1 cellular context compared by ENCODE assay signal in genomic region chr3:154898398-154898797, GRCh38.
TF ChIP-seq lines count a peak whose summit lies in the region.

No MANE protein-coding gene starts in this region.

TF ChIP-seq in SK-N-SH treated with all-trans-retinoic acid at 6 μM for 48 hours, 23 proteins besides CTCF, POLR2A, EP300 and RAD21 (continued from another document):
- TF ChIP-seq TSHZ2 (CRISPR knock-in tag; IDR thresholded peaks at IDR 0.05) = no peak
- no peak for TF ChIP-seq ZNF8 (CRISPR knock-in tag; IDR thresholded peaks at IDR 0.05)
- TF ChIP-seq OSR1 (CRISPR knock-in tag; IDR thresholded peaks at IDR 0.05) = no peak
- TF ChIP-seq GLIS3 (CRISPR knock-in tag; IDR thresholded peaks at IDR 0.05) = no peak
- TF ChIP-seq SNAI2 (CRISPR knock-in tag; IDR thresholded peaks at IDR 0.05) = no peak
- no peak for TF ChIP-seq ZNF565 (CRISPR knock-in tag; conservative IDR thresholded peaks at IDR 0.05; ENCODE audit: low read depth)
- TF ChIP-seq, protein P1, sequence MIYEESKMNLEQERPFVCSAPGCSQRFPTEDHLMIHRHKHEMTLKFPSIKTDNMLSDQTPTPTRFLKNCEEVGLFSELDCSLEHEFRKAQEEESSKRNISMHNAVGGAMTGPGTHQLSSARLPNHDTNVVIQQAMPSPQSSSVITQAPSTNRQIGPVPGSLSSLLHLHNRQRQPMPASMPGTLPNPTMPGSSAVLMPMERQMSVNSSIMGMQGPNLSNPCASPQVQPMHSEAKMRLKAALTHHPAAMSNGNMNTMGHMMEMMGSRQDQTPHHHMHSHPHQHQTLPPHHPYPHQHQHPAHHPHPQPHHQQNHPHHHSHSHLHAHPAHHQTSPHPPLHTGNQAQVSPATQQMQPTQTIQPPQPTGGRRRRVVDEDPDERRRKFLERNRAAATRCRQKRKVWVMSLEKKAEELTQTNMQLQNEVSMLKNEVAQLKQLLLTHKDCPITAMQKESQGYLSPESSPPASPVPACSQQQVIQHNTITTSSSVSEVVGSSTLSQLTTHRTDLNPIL (CRISPR knock-in tag; IDR thresholded peaks at IDR 0.05; ENCODE audit: low read depth) = no peak
- no peak for TF ChIP-seq TOX (CRISPR knock-in tag; IDR thresholded peaks at IDR 0.05; ENCODE audit: borderline replicate concordance)
- no peak for TF ChIP-seq ZFP3 (CRISPR knock-in tag; IDR thresholded peaks at IDR 0.05)
- no peak for TF ChIP-seq RARB (CRISPR knock-in tag; IDR thresholded peaks at IDR 0.05)
- TF ChIP-seq BACH2 (CRISPR knock-in tag; IDR thresholded peaks at IDR 0.05; ENCODE audit: borderline replicate concordance) = no peak
